In genomic region chr21:17526771-17527170, GRCh38 we compare ENCODE assay signal across 25 cellular contexts. TPM values are rescaled to one million over a fixed set of nuclear protein-coding genes. Genes with fewer than 3 reads are reported as not detected.
DNase-seq lines count a peak whose midpoint lies in the region; ATAC-seq, FAIRE-seq and TF ChIP-seq lines count a peak whose summit lies in the region.
"Had no signal": no experiment of that assay in that cellular context is flagged by ENCODE, and none has a peak within 500 bp of the region (broad histone marks: within the 10 kb centered on the region; RNA-seq: fewer than 3 reads in every experiment).

No MANE protein-coding gene starts in this region.

- TF ChIP-seq CTCF in HepG2 (CRISPR knock-in tag; IDR thresholded peaks at IDR 0.05) (no peak), right lobe of liver (IDR thresholded peaks at IDR 0.05) (no peak), breast epithelium (IDR thresholded peaks at IDR 0.05) (no peak), coronary artery (IDR thresholded peaks at IDR 0.05) (no peak)

- intact Hi-C loops in HepG2 (cut with micrococcal nuclease; ENCODE audit: unreplicated experiment): loop anchor here (2.0 kb wide), 1 partner anchor 14 kb away; the partner anchor contains the start of gene CXADR
- intact Hi-C loops in right lobe of liver (cut with DNase I): no loop called here
- intact Hi-C loops in breast epithelium (cut with DNase I; ENCODE audit: low total_unique reads): no loop called here

- in situ Hi-C loops in HepG2 (cut with HindIII; ENCODE audit: extremely low pct_ligation_motif_present, low pct_unique_long_range_greater_than_20kb): no loop called here

- POLR2A ChIA-PET in HepG2 (lab: Yijun Ruan, JAX): interaction anchor here (0.9 to 1.3 kb wide), 5 partner anchors 8 to 72 kb away, joined by 3 to 11 read pairs (median 5); partner anchors contain the start of gene CXADR

- H3K4me2 ChIP-seq in HepG2 (ENCODE audit: low read depth, low read length): peak overlapping the region; percentile 35

- H3K4me3 ChIP-seq in HepG2 (replicated peaks in 1 of 3; ENCODE audit: insufficient read depth in 1 of 3, low read depth in 2 of 3, low read length in 3 of 3) (no peak overlapping the region), right lobe of liver (no peak overlapping the region), breast epithelium (no peak overlapping the region), coronary artery (no peak overlapping the region)
- H3K4me3 ChIP-seq: heart right ventricle, left lung had no signal

- H3K27ac ChIP-seq in HepG2 (ENCODE audit: extremely low read length, insufficient read depth, low read length): peak overlapping the region; percentile 58
- H3K27ac ChIP-seq in right lobe of liver: no peak overlapping the region
- H3K27ac ChIP-seq in cingulate gyrus (ENCODE audit: low read depth, low read length): peak overlapping the region; percentile 15
- no peak overlapping the region for H3K27ac ChIP-seq in breast epithelium
- H3K27ac ChIP-seq in coronary artery: no peak overlapping the region
- H3K27ac ChIP-seq: parathyroid adenoma had no signal

- BruUV-seq in HepG2 (replicated peaks; lab: Mats Ljungman, UMichigan): no TSS peak

- TF ChIP-seq POLR2A in HepG2 (IDR thresholded peaks at IDR 0.05; ENCODE audit: insufficient read depth in 1 of 2, low read depth in 2 of 2, low read length in 2 of 2) (no peak), right lobe of liver (IDR thresholded peaks at IDR 0.05) (no peak), breast epithelium (IDR thresholded peaks at IDR 0.05) (no peak)

- ATAC-seq in HepG2 (no peak), right lobe of liver (no peak)
- ATAC-seq: CD8-positive, alpha-beta T cell; sciatic nerve; stimulated activated naive CD8-positive, alpha-beta T cell treated with anti-CD3 and anti-CD28 coated beads, Interleukin-15, amount 100 ng/mL, for 72 hours had no signal

- CTCF ChIA-PET in HepG2 (lab: Yijun Ruan, JAX; ENCODE audit: low intra/inter-chr PET ratio, low total read pairs): no interaction called here

- H3K9me3 ChIP-seq in HepG2 (ENCODE audit: low read length): no peaks in the 10 kb centered on the region
- no peaks in the 10 kb centered on the region for H3K9me3 ChIP-seq in right lobe of liver
- no peaks in the 10 kb centered on the region for H3K9me3 ChIP-seq in breast epithelium
- H3K9me3 ChIP-seq: heart right ventricle, left lung had no signal

- no peak overlapping the region for H2AFZ ChIP-seq in HepG2 (ENCODE audit: low read length)
- H2AFZ ChIP-seq: parathyroid adenoma had no signal

- peaks cover 21% of the 10 kb centered on the region for H4K20me1 ChIP-seq in HepG2 (ENCODE audit: insufficient read depth, low read length)

- H3K9ac ChIP-seq in HepG2 (ENCODE audit: insufficient read depth, low read depth, low read length): no peak overlapping the region
- H3K9ac ChIP-seq: parathyroid adenoma had no signal

- peaks cover 0 to 8% of the 10 kb centered on the region in 2 experiments; a peak in 3 of 5 replicates for H3K36me3 ChIP-seq in HepG2 (replicated peaks in 1 of 2; ENCODE audit: control insufficient read depth in 1 of 2, insufficient read depth in 2 of 2, low read length in 2 of 2)
- no peaks in the 10 kb centered on the region for H3K36me3 ChIP-seq in right lobe of liver
- H3K36me3 ChIP-seq in breast epithelium: no peaks in the 10 kb centered on the region
- H3K36me3 ChIP-seq: heart right ventricle, left lung had no signal

- no peak for DNase-seq in HepG2 (ENCODE audit: low spot score)
- DNase-seq in right lobe of liver: no peak
- peak; percentile 24 for DNase-seq in iris pigment epithelial cell (ENCODE audit: low read depth)
- no peak for DNase-seq in breast epithelium (ENCODE audit: low spot score in 2 of 2)
- DNase-seq in activated CD4-positive, alpha-beta T cell treated with anti-CD3 and anti-CD28 coated beads, Interleukin-2, amount 50 U/mL, for 4 hours: no peak
- no peak for DNase-seq in stimulated activated CD4-positive, alpha-beta T cell treated with anti-CD3 and anti-CD28 coated beads, Interleukin-12 subunit alpha, Interleukin-12 subunit beta, amount 100 ng/mL, for 4 hours
- DNase-seq in coronary artery (ENCODE audit: low spot score): no peak
- DNase-seq: 8988T; activated CD4-positive, alpha-beta T cell treated with anti-CD3 and anti-CD28 coated beads for 4 hours; activated gamma-delta T cell treated with Interleukin-2 at 50 U/mL for 16 hours; activated T-cell treated with anti-CD3 and anti-CD28 coated beads, Interleukin-2, amount 50 U/mL, for 24 hours; CD8-positive, alpha-beta T cell; DMS153; erythroblast; heart right ventricle; immature natural killer cell; KBM-7; left lung; NCI-H1694; NCI-H2171 treated with DMSO at 0.1 percent for 48 hours; stimulated activated CD4-positive, alpha-beta T cell treated with anti-CD3 and anti-CD28 coated beads, Interleukin-15, amount 100 ng/mL, for 24 hours; stimulated activated naive CD8-positive, alpha-beta T cell treated with anti-CD3 and anti-CD28 coated beads, Interleukin-15, amount 100 ng/mL, for 72 hours had no signal

- H3K79me2 ChIP-seq in HepG2 (ENCODE audit: insufficient read depth, low read length): peaks cover 92% of the 10 kb centered on the region
- H3K79me2 ChIP-seq: parathyroid adenoma had no signal

- no peak for FAIRE-seq in HepG2 (lab: Jason Lieb, UNC)

- WGBS in HepG2 (ENCODE audit: low lambda C conversion rate): 85% methylated on average over 3 of the region's 3 CpGs
- 70% methylated on average over 3 of the region's 3 CpGs for WGBS in right lobe of liver (ENCODE audit: insufficient coverage, low coverage, low lambda C conversion rate, missing lambda C conversion rate)

- H3K27me3 ChIP-seq in HepG2 (ENCODE audit: control insufficient read depth in 1 of 2, insufficient read depth in 2 of 2, low read length in 2 of 2) (no peaks in the 10 kb centered on the region), right lobe of liver (no peaks in the 10 kb centered on the region), breast epithelium (no peaks in the 10 kb centered on the region)
- H3K27me3 ChIP-seq: heart right ventricle, left lung had no signal

- no peak for TF ChIP-seq RAD21 in HepG2 (CRISPR knock-in tag; IDR thresholded peaks at IDR 0.05)

- TF ChIP-seq EP300 in HepG2 (IDR thresholded peaks at IDR 0.05; ENCODE audit: low read depth in 2 of 2, low read length in 2 of 2) (no peak), HepG2 (CRISPR knock-in tag; IDR thresholded peaks at IDR 0.05; ENCODE audit: borderline replicate concordance) (no peak)

- H3K4me1 ChIP-seq in HepG2 (ENCODE audit: insufficient read depth, low read length) (peaks cover 98% of the 10 kb centered on the region), right lobe of liver (peaks cover 0 to 36% (median 16%) of the 10 kb centered on the region in 4 donors), breast epithelium (no peaks in the 10 kb centered on the region)
- H3K4me1 ChIP-seq: left lung, parathyroid adenoma had no signal

TF ChIP-seq in HepG2, 621 proteins besides CTCF, POLR2A, EP300 and RAD21 (continues in another document):
- TF ChIP-seq ZNF460 (CRISPR knock-in tag; IDR thresholded peaks at IDR 0.05; ENCODE audit: borderline replicate concordance) (no peak), HNRNPUL1 (IDR thresholded peaks at IDR 0.05; ENCODE audit: low read depth, low read length) (no peak), AHR (CRISPR knock-in tag; IDR thresholded peaks at IDR 0.05) (no peak), ZNF704 (CRISPR knock-in tag; IDR thresholded peaks at IDR 0.05; ENCODE audit: borderline replicate concordance) (no peak)

RNA-seq across cellular contexts. Expression of gene CXADR, which starts 13.9 kb away (rescaled TPM):
- 57.0 and 86.8 TPM in 2 replicates for total RNA-seq in HepG2 (2016; rRNA removed; fragmentation: Illumina TruSeq; extraction: Trizol)
- 14.2 and 17.8 TPM in 2 replicates for total RNA-seq in HepG2 (2016; cell fraction: cytosol; rRNA removed; fragmentation: Illumina TruSeq; extraction: Trizol; ENCODE audit: low read depth)
- 62.4 and 88.2 TPM in 2 replicates for total RNA-seq in HepG2 (2016; cell fraction: insoluble cytoplasmic fraction; rRNA removed; fragmentation: Illumina TruSeq; extraction: Trizol)
- total RNA-seq in HepG2 (2016; cell fraction: membrane; rRNA removed; fragmentation: Illumina TruSeq; extraction: Trizol): 25.0 and 25.5 TPM in 2 replicates
- 97.8 and 106 TPM in 2 replicates for total RNA-seq in HepG2 (2016; cell fraction: nucleus; rRNA removed; fragmentation: Illumina TruSeq; extraction: Trizol)
- polyA plus RNA-seq in HepG2 (2011; rRNA removed): 99.1 and 110 TPM in 2 replicates
- polyA plus RNA-seq in HepG2 (2011; cell fraction: cytosol; rRNA removed): 56.1 and 93.3 TPM in 2 replicates
- polyA plus RNA-seq in HepG2 (2011; cell fraction: nucleus; rRNA removed): 22.6 and 33.0 TPM in 2 replicates
- polyA plus RNA-seq in HepG2 (2012): 106 and 129 TPM in 2 replicates
- polyA plus RNA-seq in HepG2 (2016; cell fraction: cytosol; fragmentation: Illumina TruSeq; extraction: Trizol; ENCODE audit: low read depth): 4.7 and 5.7 TPM in 2 replicates
- 32.4 and 34.8 TPM in 2 replicates for polyA plus RNA-seq in HepG2 (2016; cell fraction: insoluble cytoplasmic fraction; fragmentation: Illumina TruSeq; extraction: Trizol; ENCODE audit: low read depth)
- 8.7 and 9.3 TPM in 2 replicates for polyA plus RNA-seq in HepG2 (2016; cell fraction: membrane; fragmentation: Illumina TruSeq; extraction: Trizol; ENCODE audit: low read depth)
- polyA plus RNA-seq in HepG2 (2016; cell fraction: nucleus; fragmentation: Illumina TruSeq; extraction: Trizol; ENCODE audit: insufficient read depth, low read depth): 64.8 and 73.1 TPM in 2 replicates
- 48.0 and 115 TPM in 2 replicates for polyA minus RNA-seq in HepG2 (2011; rRNA and poly(A)+ RNA removed; ENCODE audit: low replicate concordance)
- polyA minus RNA-seq in HepG2 (2011; cell fraction: cytosol; rRNA and poly(A)+ RNA removed): 120 and 127 TPM in 2 replicates
- polyA minus RNA-seq in HepG2 (2011; cell fraction: nucleus; rRNA and poly(A)+ RNA removed): 218 and 225 TPM in 2 replicates
- 10 to 100 TPM; 22.9 to 48.4 (median 30.5) TPM for total RNA-seq in right lobe of liver
- 10 to 100 TPM in 2 of 3 donors, under 1 TPM in 1; 0.32 to 38.3 (median 36.4) TPM for total RNA-seq in breast epithelium
- polyA plus RNA-seq: immature natural killer cell had no signal

Comparison
In these comparisons a context has a peak if more than half of its experiments do, and no peak if none do; other contexts are left out.
1. H3K27ac ChIP-seq: peak in HepG2 (single experiment) and cingulate gyrus (single experiment); none in right lobe of liver (0 of 3), breast epithelium (0 of 2) and coronary artery (0 of 2).